In genomic region chr18:6781179-6781714, GRCh38 we compare ENCODE assay signal across 10 cellular contexts. TPM values are rescaled to one million over a fixed set of nuclear protein-coding genes. Genes with fewer than 3 reads are reported as not detected.
DNase-seq lines count a peak whose midpoint lies in the region; ATAC-seq and TF ChIP-seq lines count a peak whose summit lies in the region.
"Had no signal": no experiment of that assay in that cellular context is flagged by ENCODE, and none has a peak within 500 bp of the region (broad histone marks: within the 10 kb centered on the region; RNA-seq: fewer than 3 reads in every experiment).

No MANE protein-coding gene starts in this region.

- H4K8ac ChIP-seq in neuronal stem cell (ENCODE audit: low read depth, low read length), result no peak overlapping the region

- peak overlapping the region; percentile 11 for H2BK120ac ChIP-seq in neuronal stem cell (ENCODE audit: low read depth, low read length)

- peak; percentile 19 for ATAC-seq in gastroesophageal sphincter
- no peak for ATAC-seq in GM21528 (IDR thresholded peaks at IDR 0.05; ENCODE audit: low FRiP score, unreplicated experiment)
- no peak for ATAC-seq in GM21390 (IDR thresholded peaks at IDR 0.05; ENCODE audit: unreplicated experiment)

- H3K4ac ChIP-seq in neuronal stem cell (ENCODE audit: low read length), result no peak overlapping the region

- H3K27me3 ChIP-seq in gastroesophageal sphincter (no peaks in the 10 kb centered on the region), neuronal stem cell (ENCODE audit: control insufficient read depth in 3 of 3, insufficient read depth in 3 of 3, low read depth in 1 of 3, low read length in 3 of 3) (no peaks in the 10 kb centered on the region)

- no peak overlapping the region for H3K4me2 ChIP-seq in neuronal stem cell (ENCODE audit: insufficient read depth, low read length, poor library complexity, severe bottlenecking)

- H2BK12ac ChIP-seq in neuronal stem cell (ENCODE audit: low read length), result peak overlapping the region; percentile 25

- no peak overlapping the region for H3K9ac ChIP-seq in neuronal stem cell (ENCODE audit: low read depth, low read length, poor library complexity)

- H3K27ac ChIP-seq in gastroesophageal sphincter (peak overlapping the region in 1 of 4 donors; percentile 44), neuronal stem cell (replicated peaks; ENCODE audit: low read length) (no peak overlapping the region), urinary bladder (ENCODE audit: low read depth) (peak overlapping the region; percentile 79)

- no peak for TF ChIP-seq POLR2A in gastroesophageal sphincter (IDR thresholded peaks at IDR 0.05)

- no peaks in the 10 kb centered on the region for H3K36me3 ChIP-seq in gastroesophageal sphincter
- H3K36me3 ChIP-seq in neuronal stem cell (replicated peaks in 1 of 2; ENCODE audit: control insufficient read depth in 2 of 2, insufficient read depth in 2 of 2, low read length in 2 of 2), result no peaks in the 10 kb centered on the region
- H3K36me3 ChIP-seq in urinary bladder (ENCODE audit: insufficient read depth), result no peaks in the 10 kb centered on the region

- 30 to 60% methylated on average over 4 to 5 of the region's 7 CpGs for WGBS in gastroesophageal sphincter (ENCODE audit: low coverage in 1 of 2), 2 donors
- no CpG with 5 or more reads among the region's 7 CpGs for WGBS in neuronal stem cell (ENCODE audit: extremely low coverage in 2 of 2, insufficient read length in 2 of 2, insufficient replicate concordance in 1 of 2), 2 donors
- WGBS in urinary bladder, result 42% methylated on average over 7 of the region's 7 CpGs

- no peak overlapping the region for H4K91ac ChIP-seq in neuronal stem cell (ENCODE audit: low read depth, low read length, poor library complexity)

- TF ChIP-seq EP300 in gastroesophageal sphincter (IDR thresholded peaks at IDR 0.05), result no peak

- DNase-seq in SK-N-DZ (ENCODE audit: low spot score) (peak; percentile 35), neuronal stem cell (ENCODE audit: low spot score) (no peak)
- DNase-seq in activated naive CD4-positive, alpha-beta T cell treated with anti-CD3 and anti-CD28 coated beads, Interleukin-2, amount 50 U/mL, for 16 hours, result no peak
- DNase-seq: immature natural killer cell, NCI-H1417 had no signal

- H3K4me1 ChIP-seq in gastroesophageal sphincter, result peaks cover 0 to 13% (median 0%) of the 10 kb centered on the region in 3 donors
- H3K4me1 ChIP-seq in neuronal stem cell (ENCODE audit: control insufficient read depth in 2 of 2, insufficient read depth in 1 of 2, low read depth in 1 of 2, low read length in 2 of 2), result peaks cover 9 to 11% of the 10 kb centered on the region in 2 donors
- no peaks in the 10 kb centered on the region for H3K4me1 ChIP-seq in urinary bladder (ENCODE audit: insufficient read depth)

- H2AFZ ChIP-seq in neuronal stem cell (ENCODE audit: low read length), result peak overlapping the region; percentile 81

- H3K9me3 ChIP-seq in gastroesophageal sphincter (no peaks in the 10 kb centered on the region), neuronal stem cell (replicated peaks in 1 of 2; ENCODE audit: control insufficient read depth in 2 of 2, insufficient read depth in 1 of 2, low read depth in 1 of 2, low read length in 2 of 2) (no peaks in the 10 kb centered on the region)

- no peak overlapping the region for H2BK15ac ChIP-seq in neuronal stem cell (ENCODE audit: low read length)

- TF ChIP-seq CTCF in gastroesophageal sphincter (IDR thresholded peaks at IDR 0.05), result no peak

- H3K18ac ChIP-seq in neuronal stem cell (ENCODE audit: low read length), result peak overlapping the region; percentile 44

- H3K23ac ChIP-seq in neuronal stem cell (ENCODE audit: low read depth, low read length, poor library complexity), result no peak overlapping the region

- no peak overlapping the region for H3K14ac ChIP-seq in neuronal stem cell (ENCODE audit: low read length)

- no peak overlapping the region for H2BK5ac ChIP-seq in neuronal stem cell (ENCODE audit: low read length)

- H3K79me1 ChIP-seq in neuronal stem cell (ENCODE audit: low read depth, low read length), result no peaks in the 10 kb centered on the region

- peak overlapping the region; percentile 13 for H2AK5ac ChIP-seq in neuronal stem cell (ENCODE audit: low read depth, low read length)

- H3K4me3 ChIP-seq in gastroesophageal sphincter (no peak overlapping the region), neuronal stem cell (ENCODE audit: low read length in 2 of 2) (no peak overlapping the region), urinary bladder (ENCODE audit: low read depth, low read length) (no peak overlapping the region)

RNA-seq across cellular contexts. Expression of gene ARHGAP28, which starts 51.7 kb away (rescaled TPM):
- 2.1 and 11.0 TPM in 2 replicates for polyA plus RNA-seq in SK-N-DZ (2014; cell fraction: cytosol; rRNA removed)
- 2.5 and 5.6 TPM in 2 replicates for polyA plus RNA-seq in SK-N-DZ (2014; cell fraction: nucleus; rRNA removed)
- total RNA-seq in gastroesophageal sphincter (1 to 10 TPM in 2 of 4 donors, under 1 TPM in 2; 0.35 to 1.9 (median 1.1) TPM), urinary bladder (84.0 TPM)
- 9.8 TPM for polyA plus RNA-seq in neuronal stem cell (2013, experiment 1 of 2)
- 10.7 TPM for polyA plus RNA-seq in neuronal stem cell (2013, experiment 2 of 2)
- 9.1 TPM for polyA plus RNA-seq in urinary bladder
- total RNA-seq: T-helper 2 cell treated with Interferon-gamma antibody and Interleukin-4, amounts not matched to agents 100 ng/mL and 5 ng/mL, for 36 hours had no signal
- polyA plus RNA-seq: immature natural killer cell had no signal

Comparison
In these comparisons a context has a peak if more than half of its experiments do, and no peak if none do; other contexts are left out.
1. RNA of gene ARHGAP28, which starts 51.7 kb away (total RNA-seq): 84.0 TPM in urinary bladder (single experiment); 0.35 to 1.9 TPM in gastroesophageal sphincter; every median in the first group is over 10 times any median in the second.